ENCODE assay signal across 16 cellular contexts in the genomic region with DNA sequence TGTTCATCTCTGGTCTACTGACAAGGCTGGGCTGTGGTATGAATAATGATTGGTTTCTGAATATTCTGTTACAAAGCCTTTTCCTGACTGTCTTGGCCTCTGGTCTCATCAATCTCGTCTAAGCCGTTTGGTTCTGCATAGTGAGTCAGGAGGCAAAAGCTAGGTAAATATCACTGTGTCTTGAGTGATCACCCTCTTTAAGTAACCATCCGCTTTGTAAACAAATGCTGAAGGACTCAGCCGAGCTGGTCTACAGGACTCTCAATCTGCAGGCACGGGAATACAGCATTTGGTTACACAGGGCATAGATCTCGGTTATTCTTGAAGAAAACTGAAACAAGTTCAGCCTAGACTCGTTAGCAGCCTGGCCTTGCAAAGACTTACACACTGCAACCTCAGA.
DNase-seq lines count a peak whose midpoint lies in the region; TF ChIP-seq lines count a peak whose summit lies in the region.
"Had no signal": no experiment of that assay in that cellular context is flagged by ENCODE, and none has a peak within 500 bp of the region (broad histone marks: within the 10 kb centered on the region; RNA-seq: fewer than 3 reads in every experiment).

No MANE protein-coding gene starts in this region.

- H2AFZ ChIP-seq in OCI-LY7 (ENCODE audit: low read length), result peak overlapping the region; percentile 47; the same call in 1 of the 2 replicates
- H2AFZ ChIP-seq: GM23248 had no signal

- no peaks in the 10 kb centered on the region for H3K36me3 Mint-ChIP-seq in mesothelial cell of epicardium
- H3K36me3 Mint-ChIP-seq: CD4-positive, CD25-positive, alpha-beta regulatory T cell had no signal

- H3K4me1 ChIP-seq in OCI-LY7 (ENCODE audit: insufficient read depth, low read length, poor library complexity, severe bottlenecking), result peaks cover 30% of the 10 kb centered on the region
- H3K4me1 ChIP-seq: Peyer's patch had no signal

- H3K9me3 Mint-ChIP-seq in mesothelial cell of epicardium, result peaks cover 8% of the 10 kb centered on the region

- POLR2A ChIA-PET in OCI-LY7 (lab: Charles Lee), result interaction anchor here (0.6 to 3.1 kb wide), 10 partner anchors 9 to 986 kb away, joined by 3 to 17 read pairs (median 4); no protein-coding TSS in a partner anchor
- POLR2A ChIA-PET in RWPE1 (lab: Yijun Ruan, JAX; ENCODE audit: low non-redundant PET), result no interaction called here

- H3K4me1 Mint-ChIP-seq in mesothelial cell of epicardium, result peaks cover 34% of the 10 kb centered on the region
- H3K4me1 Mint-ChIP-seq: CD4-positive, CD25-positive, alpha-beta regulatory T cell had no signal

- H3K9me2 ChIP-seq in OCI-LY7 (ENCODE audit: insufficient read depth, low read length), result no peaks in the 10 kb centered on the region

- H3K79me2 ChIP-seq in OCI-LY7 (ENCODE audit: insufficient read depth, low read depth, low read length), result no peaks in the 10 kb centered on the region

- no peak overlapping the region for H3K4me3 ChIP-seq in OCI-LY7 (ENCODE audit: low read depth, low read length, poor library complexity, severe bottlenecking)
- H3K4me3 ChIP-seq: GM23248, Peyer's patch had no signal

- H3K27me3 Mint-ChIP-seq in mesothelial cell of epicardium (ENCODE audit: low read depth), result no peaks in the 10 kb centered on the region
- H3K27me3 Mint-ChIP-seq: CD4-positive, CD25-positive, alpha-beta regulatory T cell had no signal

- H3K4me2 ChIP-seq in OCI-LY7 (ENCODE audit: low read length), result no peak overlapping the region

- CTCF ChIA-PET in OCI-LY7 (lab: Charles Lee; ENCODE audit: unreplicated experiment), result no interaction called here
- CTCF ChIA-PET in RWPE1 (lab: Yijun Ruan, JAX), result no interaction called here

- no peaks in the 10 kb centered on the region for H4K20me1 ChIP-seq in OCI-LY7 (ENCODE audit: insufficient read depth, low read length)

- H3K4me3 Mint-ChIP-seq in mesothelial cell of epicardium, result no peak overlapping the region
- H3K4me3 Mint-ChIP-seq: CD4-positive, CD25-positive, alpha-beta regulatory T cell had no signal

- intact Hi-C loops in OCI-LY7 (cut with micrococcal nuclease; ENCODE audit: unreplicated experiment), result no loop called here

- H3K36me3 ChIP-seq in OCI-LY7 (ENCODE audit: insufficient read depth, low read length), result no peaks in the 10 kb centered on the region
- H3K36me3 ChIP-seq: Peyer's patch had no signal

- no TSS peak for BruUV-seq in OCI-LY7 (replicated peaks; lab: Mats Ljungman, UMichigan)

- DNase-seq in M059J (ENCODE audit: low read depth) (peak; percentile 24), OCI-LY7 (ENCODE audit: low spot score) (no peak), mesothelial cell of epicardium (ENCODE audit: low spot score in 2 of 2, unreplicated experiment in 2 of 2) (no peak), ureter (ENCODE audit: low spot score) (no peak), RWPE1 (ENCODE audit: low spot score) (no peak), NOMO-1 treated with dmso at 0.1 percent for 144 hours (lab: John Stamatoyannopoulos, UW; ENCODE audit: unreplicated experiment) (no peak)
- no peak for DNase-seq in central memory CD4-positive, alpha-beta T cell
- DNase-seq: CD4-positive, CD25-positive, alpha-beta regulatory T cell; GM23248; KG1; NCI-H1105; NCI-H1694 treated with DMSO at 0.1 percent for 48 hours; NCI-H2081 treated with DMSO at 0.1 percent for 48 hours; NCI-H446 treated with DMSO at 0.1 percent for 48 hours; NCI-H748 treated with DMSO at 0.1 percent for 48 hours; Peyer's patch had no signal

- no peaks in the 10 kb centered on the region for H3K9me3 ChIP-seq in OCI-LY7 (ENCODE audit: low read length)
- H3K9me3 ChIP-seq: Peyer's patch had no signal

- TF ChIP-seq CTCF in OCI-LY7 (conservative IDR thresholded peaks at IDR 0.05; ENCODE audit: low read length) (no peak), mesothelial cell of epicardium (IDR thresholded peaks at IDR 0.05; ENCODE audit: unreplicated experiment) (no peak), RWPE1 (conservative IDR thresholded peaks at IDR 0.05; ENCODE audit: low read depth) (no peak)

- H3K27ac ChIP-seq in OCI-LY7 (ENCODE audit: low read depth, low read length, poor library complexity, severe bottlenecking) (no peak overlapping the region), RWPE1 (no peak overlapping the region)
- H3K27ac ChIP-seq: GM23248, Peyer's patch had no signal

- H3K27ac Mint-ChIP-seq in mesothelial cell of epicardium, result peak overlapping the region; percentile 52
- H3K27ac Mint-ChIP-seq: CD4-positive, CD25-positive, alpha-beta regulatory T cell had no signal
